ENCODE assay signal across 18 cellular contexts in the genomic region with DNA sequence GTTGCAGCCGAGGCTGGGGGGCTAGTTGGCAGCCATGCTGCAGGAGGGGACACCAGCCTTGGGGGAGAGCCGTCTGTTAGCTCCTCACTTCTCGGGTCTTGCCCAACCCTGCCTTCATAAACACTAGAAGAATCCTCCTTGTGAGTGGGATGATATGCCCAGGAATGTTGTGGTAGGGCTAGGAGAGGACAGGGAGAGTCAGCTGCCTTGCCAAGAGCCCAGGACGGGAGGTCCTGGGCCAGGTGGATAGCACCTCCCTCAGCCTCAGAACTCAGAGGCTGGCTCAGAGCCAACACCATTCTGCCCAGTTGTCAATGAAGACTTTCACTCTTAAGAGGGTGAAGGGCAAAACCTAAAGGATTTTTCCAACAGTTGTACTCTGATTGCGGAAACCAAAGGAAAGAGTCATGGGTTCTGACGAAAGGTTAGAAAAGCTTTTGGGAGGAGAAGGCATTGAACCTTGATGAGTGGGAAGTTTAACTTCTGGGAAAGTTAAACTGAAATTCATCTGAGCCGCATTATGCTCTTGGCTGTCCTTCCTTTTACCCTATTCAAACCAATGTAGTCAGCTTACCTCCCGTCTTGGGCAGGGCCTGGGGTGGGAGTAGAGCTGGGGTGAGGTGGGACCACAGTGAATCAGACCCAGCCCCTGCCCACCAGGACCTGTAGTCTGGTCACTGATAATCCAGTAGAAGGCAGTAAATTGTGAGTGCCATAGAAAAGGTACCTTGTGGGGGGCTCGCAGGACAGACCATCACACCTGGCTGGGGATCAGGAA.
DNase-seq lines count a peak whose midpoint lies in the region; ATAC-seq and TF ChIP-seq lines count a peak whose summit lies in the region.
"Had no signal": no experiment of that assay in that cellular context is flagged by ENCODE, and none has a peak within 500 bp of the region (broad histone marks: within the 10 kb centered on the region; RNA-seq: fewer than 3 reads in every experiment).

No MANE protein-coding gene starts in this region.

- H3K27me3 Mint-ChIP-seq in activated naive CD8-positive, alpha-beta T cell: no peaks in the 10 kb centered on the region
- peaks cover 8% of the 10 kb centered on the region for H3K27me3 Mint-ChIP-seq in activated naive CD8-positive, alpha-beta T cell treated with anti-CD3 and anti-CD28 coated beads for 36 hours
- peaks cover 4% of the 10 kb centered on the region for H3K27me3 Mint-ChIP-seq in nephron (ENCODE audit: low read depth)
- H3K27me3 Mint-ChIP-seq in type B pancreatic cell: peaks cover 23% of the 10 kb centered on the region

- no peak overlapping the region for H3K27ac Mint-ChIP-seq in activated naive CD8-positive, alpha-beta T cell
- H3K27ac Mint-ChIP-seq in activated naive CD8-positive, alpha-beta T cell treated with anti-CD3 and anti-CD28 coated beads for 36 hours: no peak overlapping the region
- H3K27ac Mint-ChIP-seq in nephron (peak overlapping the region in 1 of 3 experiments; percentile 26), type B pancreatic cell (peak overlapping the region; percentile 31)

- peaks cover 23% of the 10 kb centered on the region for H3K4me1 Mint-ChIP-seq in activated naive CD8-positive, alpha-beta T cell (ENCODE audit: low read depth)
- peaks cover 17% of the 10 kb centered on the region for H3K4me1 Mint-ChIP-seq in activated naive CD8-positive, alpha-beta T cell treated with anti-CD3 and anti-CD28 coated beads for 36 hours
- H3K4me1 Mint-ChIP-seq in nephron (peaks cover 29% of the 10 kb centered on the region), type B pancreatic cell (ENCODE audit: unreplicated experiment) (peaks cover 25% of the 10 kb centered on the region)

- TF ChIP-seq CTCF in nephron (IDR thresholded peaks at IDR 0.05; ENCODE audit: unreplicated experiment in 3 of 3): no peak
- TF ChIP-seq CTCF in type B pancreatic cell (conservative IDR thresholded peaks at IDR 0.05): no peak

- H3K36me3 Mint-ChIP-seq in activated naive CD8-positive, alpha-beta T cell: no peaks in the 10 kb centered on the region
- no peaks in the 10 kb centered on the region for H3K36me3 Mint-ChIP-seq in activated naive CD8-positive, alpha-beta T cell treated with anti-CD3 and anti-CD28 coated beads for 36 hours
- H3K36me3 Mint-ChIP-seq in nephron (ENCODE audit: low read depth) (no peaks in the 10 kb centered on the region), type B pancreatic cell (no peaks in the 10 kb centered on the region)

- peak overlapping the region; percentile 20 for H3K4me3 Mint-ChIP-seq in activated naive CD8-positive, alpha-beta T cell
- no peak overlapping the region for H3K4me3 Mint-ChIP-seq in activated naive CD8-positive, alpha-beta T cell treated with anti-CD3 and anti-CD28 coated beads for 36 hours
- H3K4me3 Mint-ChIP-seq in nephron: peak overlapping the region in 2 of 3 experiments; percentile 16 to 48
- H3K4me3 Mint-ChIP-seq in type B pancreatic cell: peak overlapping the region; percentile 13

- no peak for DNase-seq in activated naive CD8-positive, alpha-beta T cell treated with anti-CD3 and anti-CD28 coated beads for 36 hours
- DNase-seq in amniotic epithelial cell (ENCODE audit: low read depth) (peak; percentile 62), type B pancreatic cell (ENCODE audit: extremely low spot score, unreplicated experiment) (no peak), GDM1 (lab: John Stamatoyannopoulos, UW) (no peak), GM19238 (ENCODE audit: insufficient read length, low spot score) (no peak)
- DNase-seq: activated CD4-positive, alpha-beta T cell treated with anti-CD3 and anti-CD28 coated beads for 36 hours; adrenal gland; cortex of kidney; kidney; NCI-H2171; NCI-H748 treated with DMSO at 0.1 percent for 48 hours; PC-3; SHP77; stimulated activated CD4-positive, alpha-beta T cell treated with anti-CD3 and anti-CD28 coated beads, Interleukin-4, amount 100 ng/mL, for 24 hours; stomach had no signal

- no peak for ATAC-seq in HG03342 (IDR thresholded peaks at IDR 0.05; ENCODE audit: unreplicated experiment)
- ATAC-seq: activated CD4-positive, alpha-beta T cell treated with anti-CD3 and anti-CD28 coated beads for 36 hours; PC-3 had no signal

- H3K9me3 Mint-ChIP-seq in activated naive CD8-positive, alpha-beta T cell (ENCODE audit: low read depth): no peaks in the 10 kb centered on the region
- no peaks in the 10 kb centered on the region for H3K9me3 Mint-ChIP-seq in activated naive CD8-positive, alpha-beta T cell treated with anti-CD3 and anti-CD28 coated beads for 36 hours
- H3K9me3 Mint-ChIP-seq in nephron (no peaks in the 10 kb centered on the region), type B pancreatic cell (no peaks in the 10 kb centered on the region)
